In the genomic region with DNA sequence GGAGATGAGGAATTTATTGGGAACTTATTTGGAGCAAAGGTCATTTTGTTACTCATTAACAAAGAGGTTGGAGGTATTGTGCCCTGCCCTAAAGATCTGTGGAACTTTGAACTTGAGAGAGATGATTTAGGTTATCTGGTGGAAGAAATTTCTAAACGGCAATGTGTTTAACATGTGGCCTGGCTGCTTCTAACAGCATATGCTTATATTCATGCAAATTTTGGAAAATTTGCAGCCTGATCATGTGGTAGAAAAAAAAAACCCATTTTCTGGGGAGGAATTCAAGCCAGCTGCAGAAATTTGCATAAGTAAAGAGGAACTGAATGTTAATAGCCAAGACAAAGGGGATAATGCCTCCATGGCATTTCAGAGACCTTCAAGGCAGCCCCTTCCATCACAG, we compare ENCODE assay signal across 25 cellular contexts. TPM values are rescaled to one million over a fixed set of nuclear protein-coding genes. Genes with fewer than 3 reads are reported as not detected.
DNase-seq lines count a peak whose midpoint lies in the region; ATAC-seq and TF ChIP-seq lines count a peak whose summit lies in the region.
"Had no signal": no experiment of that assay in that cellular context is flagged by ENCODE, and none has a peak within 500 bp of the region (broad histone marks: within the 10 kb centered on the region; RNA-seq: fewer than 3 reads in every experiment).

No MANE protein-coding gene starts in this region.

- TF ChIP-seq CTCF in activated B cell treated with CpG ODN at 0.5 μM for 24 hours (IDR thresholded peaks at IDR 0.05) (no peak), liver (IDR thresholded peaks at IDR 0.05; ENCODE audit: low read depth, low read length, missing input control) (no peak), suprapubic skin (IDR thresholded peaks at IDR 0.05) (no peak)

- H3K9me3 ChIP-seq in liver (ENCODE audit: control insufficient read depth in 4 of 4, low read length in 3 of 4) = peaks cover 0 to 12% (median 4%) of the 10 kb centered on the region in 4 donors
- no peaks in the 10 kb centered on the region for H3K9me3 ChIP-seq in suprapubic skin

- no peak overlapping the region for H3K9ac ChIP-seq in liver (ENCODE audit: low read depth in 1 of 2, low read length in 2 of 2)
- H3K9ac ChIP-seq: BLaER1 treated with 17β-estradiol and CSF1 and Interleukin-3, amounts not matched to agents 10 nM and 100 nM had no signal

- peak; percentile 28 to 41 for TF ChIP-seq RAD21 in liver (IDR thresholded peaks at IDR 0.05)

- no peak overlapping the region for H3K4me3 Mint-ChIP-seq in activated CD4-positive, alpha-beta T cell treated with anti-CD3 and anti-CD28 coated beads, Interleukin-2, amount 10 ng/mL, durations not matched to agents 24 days and 14 days
- no peak overlapping the region for H3K4me3 Mint-ChIP-seq in activated B cell treated with CpG ODN at 0.5 μM for 24 hours
- no peak overlapping the region for H3K4me3 Mint-ChIP-seq in stimulated activated naive B cell treated with anti-CD40 and anti-IgM and Interleukin-4, amounts not matched to agents 10 μg/mL and 1 μg/mL and 100 μg/mL, for 72 hours
- H3K4me3 Mint-ChIP-seq: CD4-positive, alpha-beta memory T cell; HFFc6 had no signal

- H3K4me1 ChIP-seq in liver (ENCODE audit: control insufficient read depth in 4 of 4, insufficient read depth in 4 of 4, low read length in 3 of 4) (peaks cover 3 to 16% (median 9%) of the 10 kb centered on the region in 4 donors), suprapubic skin (no peaks in the 10 kb centered on the region)

- H3K27ac ChIP-seq in liver (ENCODE audit: low read depth in 1 of 2, low read length in 2 of 2) = peak overlapping the region in 1 of 2 donors; percentile 14
- no peak overlapping the region for H3K27ac ChIP-seq in suprapubic skin
- H3K27ac ChIP-seq: BLaER1 treated with 17β-estradiol and CSF1 and Interleukin-3, amounts not matched to agents 10 nM and 100 nM had no signal

- H3K27me3 ChIP-seq in liver (ENCODE audit: control insufficient read depth in 4 of 4, insufficient read depth in 4 of 4, low read length in 3 of 4) = no peaks in the 10 kb centered on the region
- H3K27me3 ChIP-seq in suprapubic skin = no peaks in the 10 kb centered on the region
- H3K27me3 ChIP-seq: BLaER1 treated with 17β-estradiol and CSF1 and Interleukin-3, amounts not matched to agents 10 nM and 100 nM had no signal

- H3K9me3 Mint-ChIP-seq in activated CD4-positive, alpha-beta T cell treated with anti-CD3 and anti-CD28 coated beads, Interleukin-2, amount 10 ng/mL, durations not matched to agents 24 days and 14 days = no peaks in the 10 kb centered on the region
- peaks cover 10% of the 10 kb centered on the region for H3K9me3 Mint-ChIP-seq in activated B cell treated with CpG ODN at 0.5 μM for 24 hours
- H3K9me3 Mint-ChIP-seq in stimulated activated naive B cell treated with anti-CD40 and anti-IgM and Interleukin-4, amounts not matched to agents 10 μg/mL and 1 μg/mL and 100 μg/mL, for 72 hours = peaks cover 10% of the 10 kb centered on the region in 2 donors
- H3K9me3 Mint-ChIP-seq: HFFc6 had no signal

- H3K4me1 Mint-ChIP-seq in activated CD4-positive, alpha-beta T cell treated with anti-CD3 and anti-CD28 coated beads, Interleukin-2, amount 10 ng/mL, durations not matched to agents 24 days and 14 days = no peaks in the 10 kb centered on the region
- peaks cover 38% of the 10 kb centered on the region for H3K4me1 Mint-ChIP-seq in activated B cell treated with CpG ODN at 0.5 μM for 24 hours
- H3K4me1 Mint-ChIP-seq in stimulated activated naive B cell treated with anti-CD40 and anti-IgM and Interleukin-4, amounts not matched to agents 10 μg/mL and 1 μg/mL and 100 μg/mL, for 72 hours = peaks cover 19 to 27% of the 10 kb centered on the region in 2 donors
- H3K4me1 Mint-ChIP-seq: CD4-positive, alpha-beta memory T cell had no signal

- no peak for ATAC-seq in activated B cell treated with CpG ODN at 0.5 μM for 24 hours (ENCODE audit: low read depth)
- ATAC-seq in stimulated activated naive B cell treated with anti-CD40 and anti-IgM and Interleukin-4, amounts not matched to agents 10 μg/mL and 1 μg/mL and 100 μg/mL, for 72 hours (replicated peaks) = peak; percentile 23 to 26
- ATAC-seq in HG02852 (IDR thresholded peaks at IDR 0.05; ENCODE audit: unreplicated experiment) = no peak
- ATAC-seq: K562, Right ventricle myocardium inferior had no signal

- CTCF ChIA-PET in activated B cell treated with CpG ODN at 0.5 μM for 24 hours (lab: Charles Lee) = no interaction called here

- H3K4me3 ChIP-seq in liver (ENCODE audit: low read depth in 1 of 3, low read length in 3 of 3) (peak overlapping the region in 1 of 3 donors; percentile 49), suprapubic skin (no peak overlapping the region)
- H3K4me3 ChIP-seq: BLaER1 treated with 17β-estradiol and CSF1 and Interleukin-3, amounts not matched to agents 10 nM and 100 nM; K562 had no signal

- H3K27me3 Mint-ChIP-seq in activated CD4-positive, alpha-beta T cell treated with anti-CD3 and anti-CD28 coated beads, Interleukin-2, amount 10 ng/mL, durations not matched to agents 24 days and 14 days = peaks cover 6% of the 10 kb centered on the region
- H3K27me3 Mint-ChIP-seq in activated B cell treated with CpG ODN at 0.5 μM for 24 hours = no peaks in the 10 kb centered on the region
- H3K27me3 Mint-ChIP-seq in stimulated activated naive B cell treated with anti-CD40 and anti-IgM and Interleukin-4, amounts not matched to agents 10 μg/mL and 1 μg/mL and 100 μg/mL, for 72 hours = no peaks in the 10 kb centered on the region

- H3K36me3 ChIP-seq in liver (ENCODE audit: control insufficient read depth in 4 of 4, insufficient read depth in 3 of 4, low read depth in 1 of 4, low read length in 3 of 4) (no peaks in the 10 kb centered on the region), suprapubic skin (no peaks in the 10 kb centered on the region)
- H3K36me3 ChIP-seq: BLaER1 treated with 17β-estradiol and CSF1 and Interleukin-3, amounts not matched to agents 10 nM and 100 nM had no signal

- 34% methylated on average over 1 of the region's 1 CpG for WGBS in liver
- WGBS in suprapubic skin = 71% methylated on average over 1 of the region's 1 CpG

- TF ChIP-seq EP300 in suprapubic skin (IDR thresholded peaks at IDR 0.05) = no peak

- H3K27ac Mint-ChIP-seq in activated CD4-positive, alpha-beta T cell treated with anti-CD3 and anti-CD28 coated beads, Interleukin-2, amount 10 ng/mL, durations not matched to agents 24 days and 14 days = no peak overlapping the region
- H3K27ac Mint-ChIP-seq in activated B cell treated with CpG ODN at 0.5 μM for 24 hours = peak overlapping the region; percentile 6
- no peak overlapping the region for H3K27ac Mint-ChIP-seq in stimulated activated naive B cell treated with anti-CD40 and anti-IgM and Interleukin-4, amounts not matched to agents 10 μg/mL and 1 μg/mL and 100 μg/mL, for 72 hours
- H3K27ac Mint-ChIP-seq: CD4-positive, alpha-beta memory T cell; HFFc6 had no signal

- peak; percentile 25 for DNase-seq in activated CD4-positive, alpha-beta T cell treated with anti-CD3 and anti-CD28 coated beads, Interleukin-2, amount 10 ng/mL, durations not matched to agents 24 days and 14 days
- DNase-seq in activated CD4-positive, alpha-beta T cell treated with anti-CD3 and anti-CD28 coated beads for 4 hours = no peak
- DNase-seq in activated B cell treated with CpG ODN at 0.5 μM for 24 hours = no peak
- DNase-seq in stimulated activated naive B cell treated with anti-CD40 and anti-IgM and Interleukin-4, amounts not matched to agents 10 μg/mL and 1 μg/mL and 100 μg/mL, for 72 hours = no peak
- DNase-seq in NCI-H2171 treated with DMSO at 0.1 percent for 48 hours (lab: John Stamatoyannopoulos, UW) = no peak
- DNase-seq in suprapubic skin (ENCODE audit: low spot score in 2 of 2) = no peak
- DNase-seq: 8988T; CD4-positive, alpha-beta memory T cell; DMS153; GDM1; H7; HFFc6; MM.1S; NCI-H1092 treated with DMSO at 0.1 percent for 48 hours; NCI-H146; NCI-H2029; NCI-H226; NCI-H510A treated with DMSO at 0.1 percent for 48 hours; NCI-H774; NK-92 treated with Interleukin-12 subunit alpha and Interleukin-12 subunit beta, amount 100 ng/mL, for 24 hours had no signal

- no peaks in the 10 kb centered on the region for H3K36me3 Mint-ChIP-seq in activated CD4-positive, alpha-beta T cell treated with anti-CD3 and anti-CD28 coated beads, Interleukin-2, amount 10 ng/mL, durations not matched to agents 24 days and 14 days (ENCODE audit: low read depth)
- peaks cover 5% of the 10 kb centered on the region for H3K36me3 Mint-ChIP-seq in activated B cell treated with CpG ODN at 0.5 μM for 24 hours (ENCODE audit: low read depth)
- peaks cover 8 to 10% of the 10 kb centered on the region in 2 donors for H3K36me3 Mint-ChIP-seq in stimulated activated naive B cell treated with anti-CD40 and anti-IgM and Interleukin-4, amounts not matched to agents 10 μg/mL and 1 μg/mL and 100 μg/mL, for 72 hours
- H3K36me3 Mint-ChIP-seq: CD4-positive, alpha-beta memory T cell had no signal

- TF ChIP-seq POLR2A in suprapubic skin (IDR thresholded peaks at IDR 0.05) = no peak

- POLR2A ChIA-PET in activated B cell treated with CpG ODN at 0.5 μM for 24 hours (lab: Charles Lee) = no interaction called here

- intact Hi-C loops in activated CD4-positive, alpha-beta T cell treated with anti-CD3 and anti-CD28 coated beads, Interleukin-2, amount 10 ng/mL, durations not matched to agents 24 days and 14 days (cut with micrococcal nuclease) = no loop called here
- intact Hi-C loops in activated B cell treated with CpG ODN at 0.5 μM for 24 hours (cut with micrococcal nuclease) = no loop called here

TF ChIP-seq in liver, 16 proteins besides CTCF, POLR2A, EP300 and RAD21 (continues in another document):
- TF ChIP-seq, protein P1, sequence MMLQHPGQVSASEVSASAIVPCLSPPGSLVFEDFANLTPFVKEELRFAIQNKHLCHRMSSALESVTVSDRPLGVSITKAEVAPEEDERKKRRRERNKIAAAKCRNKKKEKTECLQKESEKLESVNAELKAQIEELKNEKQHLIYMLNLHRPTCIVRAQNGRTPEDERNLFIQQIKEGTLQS (IDR thresholded peaks at IDR 0.05) = peak; percentile 33
- TF ChIP-seq FOXA1 (IDR thresholded peaks at IDR 0.05) (no peak), FOXA2 (IDR thresholded peaks at IDR 0.05) (no peak), TAF1 (conservative IDR thresholded peaks at IDR 0.05) (no peak), HNF4A (conservative IDR thresholded peaks at IDR 0.05) (peak; percentile 90 to 92), EGR1 (IDR thresholded peaks at IDR 0.05; ENCODE audit: low read depth in 2 of 2) (peak in 1 of 2 donors; percentile 24)

RNA-seq across cellular contexts. Expression of a gene that starts 10.7 kb away (rescaled TPM):
- total RNA-seq in activated CD4-positive, alpha-beta T cell treated with anti-CD3 and anti-CD28 coated beads, Interleukin-2, amount 10 ng/mL, durations not matched to agents 24 days and 14 days = 4.8 and 4.9 TPM in 2 replicates
- total RNA-seq in activated B cell treated with CpG ODN at 0.5 μM for 24 hours = 1.8 and 1.9 TPM in 2 replicates
- 100 to 1,000 TPM in 1 of 2 donors, 10 to 100 TPM in 1; 50.8 to 105 TPM for total RNA-seq in liver
- 10 to 100 TPM; 30.0 to 38.6 TPM for polyA plus RNA-seq in liver
- total RNA-seq in suprapubic skin = 10 to 100 TPM in 3 of 4 donors, 1 to 10 TPM in 1; 8.2 to 43.1 (median 33.1) TPM

RNA-seq across cellular contexts. Expression of a gene that starts 45.7 kb away (rescaled TPM):
- total RNA-seq in activated CD4-positive, alpha-beta T cell treated with anti-CD3 and anti-CD28 coated beads, Interleukin-2, amount 10 ng/mL, durations not matched to agents 24 days and 14 days = 55.0 and 55.6 TPM in 2 replicates
- total RNA-seq in activated B cell treated with CpG ODN at 0.5 μM for 24 hours (23.8 and 24.0 TPM in 2 replicates), liver (10 to 100 TPM in 1 of 2 donors, 1 to 10 TPM in 1; 1.3 to 12.9 TPM), suprapubic skin (1 to 10 TPM; 5.1 to 7.6 (median 6.3) TPM)
- 1 to 10 TPM in 1 of 2 donors, under 1 TPM in 1; 0.91 to 1.3 TPM for polyA plus RNA-seq in liver

Comparison
In these comparisons a context has a peak if more than half of its experiments do, and no peak if none do; other contexts are left out.
1. ATAC-seq: peak in stimulated activated naive B cell treated with anti-CD40 and anti-IgM and Interleukin-4, amounts not matched to agents 10 μg/mL and 1 μg/mL and 100 μg/mL, for 72 hours (2 of 2); none in activated B cell treated with CpG ODN at 0.5 μM for 24 hours (single experiment) and HG02852 (single experiment).